1 cellular context compared by ENCODE assay signal in the genomic region with DNA sequence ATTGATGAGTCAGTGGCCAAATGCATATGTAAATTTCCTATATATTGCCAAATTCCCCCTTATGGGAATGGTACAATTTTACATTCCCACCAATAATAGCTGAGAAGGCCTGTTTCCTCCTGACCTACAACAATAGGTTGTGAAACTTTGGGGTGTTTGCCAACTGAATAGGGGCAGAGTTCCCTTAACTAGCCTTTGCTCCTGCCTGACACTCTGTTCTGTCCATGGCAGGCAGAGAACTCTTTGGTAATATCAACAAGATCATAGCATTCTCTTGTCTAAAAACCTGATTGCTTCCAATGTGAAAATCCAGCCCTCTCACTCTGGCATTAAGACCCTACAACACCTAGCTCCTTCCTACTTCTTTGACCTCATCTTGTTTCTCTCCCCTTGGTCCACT.
TF ChIP-seq lines count a peak whose summit lies in the region.

No MANE protein-coding gene starts in this region.

TF ChIP-seq in liver, 16 proteins besides CTCF, POLR2A, EP300 and RAD21 (continued from another document):
- TF ChIP-seq, protein P1, sequence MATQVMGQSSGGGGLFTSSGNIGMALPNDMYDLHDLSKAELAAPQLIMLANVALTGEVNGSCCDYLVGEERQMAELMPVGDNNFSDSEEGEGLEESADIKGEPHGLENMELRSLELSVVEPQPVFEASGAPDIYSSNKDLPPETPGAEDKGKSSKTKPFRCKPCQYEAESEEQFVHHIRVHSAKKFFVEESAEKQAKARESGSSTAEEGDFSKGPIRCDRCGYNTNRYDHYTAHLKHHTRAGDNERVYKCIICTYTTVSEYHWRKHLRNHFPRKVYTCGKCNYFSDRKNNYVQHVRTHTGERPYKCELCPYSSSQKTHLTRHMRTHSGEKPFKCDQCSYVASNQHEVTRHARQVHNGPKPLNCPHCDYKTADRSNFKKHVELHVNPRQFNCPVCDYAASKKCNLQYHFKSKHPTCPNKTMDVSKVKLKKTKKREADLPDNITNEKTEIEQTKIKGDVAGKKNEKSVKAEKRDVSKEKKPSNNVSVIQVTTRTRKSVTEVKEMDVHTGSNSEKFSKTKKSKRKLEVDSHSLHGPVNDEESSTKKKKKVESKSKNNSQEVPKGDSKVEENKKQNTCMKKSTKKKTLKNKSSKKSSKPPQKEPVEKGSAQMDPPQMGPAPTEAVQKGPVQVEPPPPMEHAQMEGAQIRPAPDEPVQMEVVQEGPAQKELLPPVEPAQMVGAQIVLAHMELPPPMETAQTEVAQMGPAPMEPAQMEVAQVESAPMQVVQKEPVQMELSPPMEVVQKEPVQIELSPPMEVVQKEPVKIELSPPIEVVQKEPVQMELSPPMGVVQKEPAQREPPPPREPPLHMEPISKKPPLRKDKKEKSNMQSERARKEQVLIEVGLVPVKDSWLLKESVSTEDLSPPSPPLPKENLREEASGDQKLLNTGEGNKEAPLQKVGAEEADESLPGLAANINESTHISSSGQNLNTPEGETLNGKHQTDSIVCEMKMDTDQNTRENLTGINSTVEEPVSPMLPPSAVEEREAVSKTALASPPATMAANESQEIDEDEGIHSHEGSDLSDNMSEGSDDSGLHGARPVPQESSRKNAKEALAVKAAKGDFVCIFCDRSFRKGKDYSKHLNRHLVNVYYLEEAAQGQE (IDR thresholded peaks at IDR 0.05): peak; percentile 74
- TF ChIP-seq ZBTB33 (IDR thresholded peaks at IDR 0.05): peak; percentile 75
- TF ChIP-seq, protein P2, sequence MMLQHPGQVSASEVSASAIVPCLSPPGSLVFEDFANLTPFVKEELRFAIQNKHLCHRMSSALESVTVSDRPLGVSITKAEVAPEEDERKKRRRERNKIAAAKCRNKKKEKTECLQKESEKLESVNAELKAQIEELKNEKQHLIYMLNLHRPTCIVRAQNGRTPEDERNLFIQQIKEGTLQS (IDR thresholded peaks at IDR 0.05): no peak
- peak; percentile 94 to 98 for TF ChIP-seq HNF4A (conservative IDR thresholded peaks at IDR 0.05)
- no peak for TF ChIP-seq TAF1 (conservative IDR thresholded peaks at IDR 0.05)
- TF ChIP-seq YY1 (IDR thresholded peaks at IDR 0.05): peak; percentile 80
- TF ChIP-seq GABPA (IDR thresholded peaks at IDR 0.05 in 1 of 2, conservative IDR thresholded peaks at IDR 0.05 in 1 of 2): peak in 1 of 2 donors; percentile 18
TF ChIP-seq in liver: peak in this region for 14.
